ENCODE assay signal across 11 cellular contexts in genomic region chr17:9003355-9004131, GRCh38. TPM values are rescaled to one million over a fixed set of nuclear protein-coding genes. Genes with fewer than 3 reads are reported as not detected.
A peak's percentile ranks its signal among the peaks of the same experiment; 100 is the strongest.
DNase-seq lines count a peak whose midpoint lies in the region; ATAC-seq and TF ChIP-seq lines count a peak whose summit lies in the region.
"Had no signal": no experiment of that assay in that cellular context is flagged by ENCODE, and none has a peak within 500 bp of the region (broad histone marks: within the 10 kb centered on the region; RNA-seq: fewer than 3 reads in every experiment).

No MANE protein-coding gene starts in this region.

- 1% methylated on average over 90 of the region's 90 CpGs for WGBS in right cardiac atrium

- no peak for TF ChIP-seq CTCF in WERI-Rb-1 (IDR thresholded peaks at IDR 0.05; ENCODE audit: low read depth, low read length)
- no peak for TF ChIP-seq CTCF in progenitor cell of endocrine pancreas (IDR thresholded peaks at IDR 0.05; ENCODE audit: unreplicated experiment)

- peak; percentile 43 for DNase-seq in D341Med (ENCODE audit: low spot score)
- peak; percentile 41 for DNase-seq in WERI-Rb-1
- DNase-seq in right cardiac atrium, result peak; percentile 33 to 70 (median 66)
- peak; percentile 22 for DNase-seq in progenitor cell of endocrine pancreas (ENCODE audit: low spot score, unreplicated experiment)
- DNase-seq in T-helper 9 cell, result no peak
- DNase-seq in dedifferentiated amniotic fluid mesenchymal stem cell (ENCODE audit: extremely low spot score), result no peak
- DNase-seq: GF-D8, HFFc6 had no signal

- no peak overlapping the region for H3K27ac Mint-ChIP-seq in progenitor cell of endocrine pancreas
- H3K27ac Mint-ChIP-seq: HFFc6 had no signal

- peak overlapping the region; percentile 25; the same call in 1 of the 2 replicates for H3K27ac ChIP-seq in WERI-Rb-1
- H3K27ac ChIP-seq in right cardiac atrium (ENCODE audit: low read length), result no peak overlapping the region
- H3K27ac ChIP-seq: VCaP had no signal

- H3K9me3 Mint-ChIP-seq in progenitor cell of endocrine pancreas (ENCODE audit: low read depth), result no peaks in the 10 kb centered on the region

- peaks cover 78% of the 10 kb centered on the region for H3K27me3 Mint-ChIP-seq in progenitor cell of endocrine pancreas

- ATAC-seq in right cardiac atrium (peak; percentile 7 to 42), GM21360 (IDR thresholded peaks at IDR 0.05; ENCODE audit: unreplicated experiment) (no peak), HG02884 (IDR thresholded peaks at IDR 0.05; ENCODE audit: unreplicated experiment) (no peak)

- H3K36me3 ChIP-seq in WERI-Rb-1, result no peaks in the 10 kb centered on the region

- H3K4me1 ChIP-seq in right cardiac atrium (ENCODE audit: control insufficient read depth, insufficient read depth, low read length), result no peaks in the 10 kb centered on the region

- intact Hi-C loops in right cardiac atrium (cut with DNase I), result no loop called here

- H3K27me3 ChIP-seq in WERI-Rb-1 (ENCODE audit: insufficient read depth, low read depth, severe bottlenecking) (peaks cover 28% of the 10 kb centered on the region), right cardiac atrium (ENCODE audit: control insufficient read depth, insufficient read depth) (no peaks in the 10 kb centered on the region)

- H3K9me3 ChIP-seq in WERI-Rb-1 (ENCODE audit: severe bottlenecking) (no peaks in the 10 kb centered on the region), right cardiac atrium (ENCODE audit: control insufficient read depth, low read length) (no peaks in the 10 kb centered on the region)

- H3K4me3 Mint-ChIP-seq in progenitor cell of endocrine pancreas (ENCODE audit: low read depth), result peak overlapping the region; percentile 71
- H3K4me3 Mint-ChIP-seq: HFFc6 had no signal

- peak overlapping the region; percentile 40 for H3K4me3 ChIP-seq in WERI-Rb-1 (ENCODE audit: low read depth, low read length)
- peak overlapping the region; percentile 80 for H3K4me3 ChIP-seq in right cardiac atrium (ENCODE audit: low read length)

- no peaks in the 10 kb centered on the region for H3K36me3 Mint-ChIP-seq in progenitor cell of endocrine pancreas (ENCODE audit: insufficient read depth)

- peaks cover 7% of the 10 kb centered on the region for H3K4me1 Mint-ChIP-seq in progenitor cell of endocrine pancreas (ENCODE audit: low read depth)

RNA-seq across cellular contexts. Expression of gene NTN1, which starts 17.8 kb away (rescaled TPM):
- 100 to 1,000 TPM; 140 to 265 (median 184) TPM for total RNA-seq in right cardiac atrium
- polyA plus RNA-seq in right cardiac atrium, result 90.5 TPM
- total RNA-seq in progenitor cell of endocrine pancreas, result 3.3 and 4.4 TPM in 2 replicates
- total RNA-seq: HFFc6 had no signal

RNA-seq across cellular contexts. Expression of gene PIK3R5, which starts 38.0 kb away (rescaled TPM):
- 1 to 10 TPM; 2.7 to 5.2 (median 5.0) TPM for total RNA-seq in right cardiac atrium
- 2.0 TPM for polyA plus RNA-seq in right cardiac atrium
- total RNA-seq in progenitor cell of endocrine pancreas, result 0.29 and 0.50 TPM in 2 replicates
- total RNA-seq: HFFc6 had no signal

Comparison
In these comparisons a context has a peak if more than half of its experiments do, and no peak if none do; other contexts are left out.
1. DNase-seq: peak in D341Med (single experiment), WERI-Rb-1 (single experiment), right cardiac atrium (3 of 3) and progenitor cell of endocrine pancreas (single experiment); none in T-helper 9 cell (single experiment) and dedifferentiated amniotic fluid mesenchymal stem cell (single experiment).
2. ATAC-seq: peak in right cardiac atrium (2 of 2); none in GM21360 (single experiment) and HG02884 (single experiment).
3. RNA of gene NTN1, which starts 17.8 kb away (total RNA-seq): 140 to 265 TPM in right cardiac atrium; 3.3 to 4.4 TPM in progenitor cell of endocrine pancreas; every median in the first group is over 10 times any median in the second.